In genomic region chr4:4248036-4248884, GRCh38 we compare ENCODE assay signal across 1 cellular context.
TF ChIP-seq lines count a peak whose summit lies in the region.

Gene TMEM128 (minus strand): TSS chr4:4248223. CDS start chr4:4248202, 21 bp downstream.

TF ChIP-seq in HepG2, 621 proteins besides CTCF, POLR2A, EP300 and RAD21 (continued from another document and continues in another):
- TF ChIP-seq ZNF280B (CRISPR knock-in tag; IDR thresholded peaks at IDR 0.05; ENCODE audit: borderline replicate concordance) (peak; percentile 68; the same call in 1 of the 2 replicates), MIER2 (CRISPR knock-in tag; IDR thresholded peaks at IDR 0.05) (0 out of 2 replicates have a peak, but pooled peaks have one; percentile 59), BCLAF1 (IDR thresholded peaks at IDR 0.05) (no peak), BRCA1 (CRISPR knock-in tag; IDR thresholded peaks at IDR 0.05) (no peak), SYNCRIP (IDR thresholded peaks at IDR 0.05; ENCODE audit: insufficient read depth, low read depth, low read length) (no peak), ZNF574 (CRISPR knock-in tag; IDR thresholded peaks at IDR 0.05) (peak; percentile 91), ZBTB42 (CRISPR knock-in tag; IDR thresholded peaks at IDR 0.05) (peak; percentile 76; the same call in 1 of the 2 replicates), ETS1 (CRISPR knock-in tag; IDR thresholded peaks at IDR 0.05) (peak; percentile 35; the same call in 1 of the 2 replicates), TRIM22 (IDR thresholded peaks at IDR 0.05) (no peak), PHF21A (CRISPR knock-in tag; IDR thresholded peaks at IDR 0.05) (peak; percentile 83), ZNF256 (CRISPR knock-in tag; conservative IDR thresholded peaks at IDR 0.05) (peak; percentile 60), BORCS8-MEF2B (CRISPR knock-in tag; IDR thresholded peaks at IDR 0.05) (no peak; the same call in 1 of the 2 replicates), ZNF12 (CRISPR knock-in tag; IDR thresholded peaks at IDR 0.05) (no peak; the same call in 1 of the 2 replicates), ZBTB3 (CRISPR knock-in tag; IDR thresholded peaks at IDR 0.05; ENCODE audit: borderline replicate concordance, low read depth) (no peak), DPF2 (CRISPR knock-in tag; IDR thresholded peaks at IDR 0.05; ENCODE audit: borderline replicate concordance, low read depth) (no peak), RBM22 (optimal IDR thresholded peaks at IDR 0.05; ENCODE audit: low read length) (no peak), ZFP41 (CRISPR knock-in tag; IDR thresholded peaks at IDR 0.05; ENCODE audit: borderline replicate concordance) (no peak), TFAP4 (IDR thresholded peaks at IDR 0.05; ENCODE audit: borderline replicate concordance, low read depth) (peak; percentile 55; the same call in 1 of the 2 replicates), CREB1 (IDR thresholded peaks at IDR 0.05) (peak; percentile 99), CREB1 (CRISPR knock-in tag; IDR thresholded peaks at IDR 0.05) (peak; percentile 97), ZNF512B (CRISPR knock-in tag; IDR thresholded peaks at IDR 0.05; ENCODE audit: borderline replicate concordance) (no peak), HNRNPUL1 (IDR thresholded peaks at IDR 0.05; ENCODE audit: low read depth, low read length) (no peak), HCFC1 (IDR thresholded peaks at IDR 0.05; ENCODE audit: low read depth, low read length) (peak; percentile 62), STAT5B (CRISPR knock-in tag; IDR thresholded peaks at IDR 0.05) (no peak; the same call in 1 of the 2 replicates), NR3C1 (CRISPR knock-in tag; IDR thresholded peaks at IDR 0.05) (no peak), CREB3 (CRISPR knock-in tag; IDR thresholded peaks at IDR 0.05) (no peak), MXD3 (CRISPR knock-in tag; IDR thresholded peaks at IDR 0.05) (peak; percentile 71), ZNF780A (CRISPR knock-in tag; IDR thresholded peaks at IDR 0.05) (peak; percentile 49; the same call in 1 of the 2 replicates), TBP (CRISPR knock-in tag; IDR thresholded peaks at IDR 0.05) (no peak), ZNF143 (CRISPR knock-in tag; IDR thresholded peaks at IDR 0.05) (peak; percentile 66; the same call in 1 of the 2 replicates), JUNB (CRISPR knock-in tag; IDR thresholded peaks at IDR 0.05; ENCODE audit: borderline replicate concordance) (no peak), ZNF678 (CRISPR knock-in tag; IDR thresholded peaks at IDR 0.05) (no peak), TERF1 (CRISPR knock-in tag; IDR thresholded peaks at IDR 0.05) (no peak), ZBTB43 (CRISPR knock-in tag; conservative IDR thresholded peaks at IDR 0.05) (no peak; the same call in 1 of the 2 replicates), CREM (IDR thresholded peaks at IDR 0.05) (peak; percentile 96), CREM (CRISPR knock-in tag; IDR thresholded peaks at IDR 0.05) (peak; percentile 63)
